ENCODE assay signal across 11 cellular contexts in genomic region chr2:120834206-120834605, GRCh38.
"Had no signal": no experiment of that assay in that cellular context is flagged by ENCODE, and none has a peak within 500 bp of the region (broad histone marks: within the 10 kb centered on the region; RNA-seq: fewer than 3 reads in every experiment).

No MANE protein-coding gene starts in this region.

- H3K27ac Mint-ChIP-seq: stimulated activated naive CD8-positive, alpha-beta T cell treated with anti-CD3 and anti-CD28 coated beads, Interleukin-15, Interleukin-2, amounts not matched to agents 100 ng/mL and 50 ng/mL, for 24 hours had no signal

- DNase-seq: effector memory CD4-positive, alpha-beta T cell; glutamatergic neuron; left cardiac atrium; mesendoderm; naive B cell; small intestine; stimulated activated CD4-positive, alpha-beta T cell treated with anti-CD3 and anti-CD28 coated beads, Interleukin-2, amount 100 ng/mL, for 48 hours; upper lobe of left lung had no signal

- H3K27me3 Mint-ChIP-seq: naive B cell; stimulated activated naive CD8-positive, alpha-beta T cell treated with anti-CD3 and anti-CD28 coated beads, Interleukin-15, Interleukin-2, amounts not matched to agents 100 ng/mL and 50 ng/mL, for 24 hours had no signal

- H3K4me1 Mint-ChIP-seq: naive B cell had no signal

- ATAC-seq: esophagus mucosa, left cardiac atrium had no signal

- H3K4me3 Mint-ChIP-seq: naive B cell; nephron; stimulated activated naive CD8-positive, alpha-beta T cell treated with anti-CD3 and anti-CD28 coated beads, Interleukin-15, Interleukin-2, amounts not matched to agents 100 ng/mL and 50 ng/mL, for 24 hours had no signal

- H3K9me3 Mint-ChIP-seq: naive B cell; nephron; stimulated activated naive CD8-positive, alpha-beta T cell treated with anti-CD3 and anti-CD28 coated beads, Interleukin-15, Interleukin-2, amounts not matched to agents 100 ng/mL and 50 ng/mL, for 24 hours had no signal

- H3K36me3 Mint-ChIP-seq: naive B cell had no signal
